ENCODE assay signal across 9 cellular contexts in the genomic region with DNA sequence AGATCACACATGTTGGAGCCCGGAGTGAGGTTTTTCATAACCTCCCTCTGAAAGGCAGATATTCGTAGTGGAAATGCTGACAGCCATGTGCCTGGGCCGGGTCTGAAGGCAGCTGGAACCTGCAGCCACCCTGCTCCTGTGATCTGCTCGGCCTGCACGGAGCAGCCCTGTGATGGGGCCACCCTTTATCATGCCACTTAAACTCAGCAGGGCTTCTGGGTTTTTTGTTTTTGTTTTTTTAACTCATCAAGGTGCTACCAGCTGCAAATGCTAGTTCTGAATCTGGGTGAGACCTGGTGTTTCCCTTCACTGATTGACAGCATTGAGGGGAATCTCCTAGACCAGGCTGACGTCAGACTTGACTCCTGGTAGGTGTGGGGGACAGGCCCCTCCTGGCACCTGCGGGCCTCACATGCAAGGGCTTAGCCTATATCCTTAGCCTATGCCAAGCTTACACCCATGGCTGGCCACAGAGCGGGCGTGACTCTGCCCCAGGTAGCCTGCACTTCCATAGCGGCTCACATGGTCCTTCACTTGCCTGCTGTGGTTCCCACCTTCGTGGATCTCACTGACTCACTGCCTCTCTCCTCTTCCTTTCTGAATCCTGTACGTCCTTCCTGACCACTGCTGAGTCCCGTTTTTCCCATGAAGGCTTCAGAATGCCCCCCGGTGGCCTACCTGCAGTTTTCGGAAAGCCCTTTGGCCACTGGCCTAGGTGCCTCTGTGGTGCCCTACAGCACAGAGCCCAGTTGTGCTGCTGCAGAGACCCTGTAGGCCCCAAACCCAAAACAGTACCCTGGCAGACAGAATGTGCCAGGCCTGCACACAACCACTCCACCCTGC.
DNase-seq lines count a peak whose midpoint lies in the region; ATAC-seq and TF ChIP-seq lines count a peak whose summit lies in the region.
"Had no signal": no experiment of that assay in that cellular context is flagged by ENCODE, and none has a peak within 500 bp of the region (broad histone marks: within the 10 kb centered on the region; RNA-seq: fewer than 3 reads in every experiment).

No MANE protein-coding gene starts in this region.

- CTCF ChIA-PET in PC-3 (lab: Charles Lee): no interaction called here

- peak; percentile 54 for TF ChIP-seq CTCF in PC-3 (conservative IDR thresholded peaks at IDR 0.05; ENCODE audit: low read depth, low read length)
- peak; percentile 8 for TF ChIP-seq CTCF in foreskin keratinocyte (conservative IDR thresholded peaks at IDR 0.05)

- H4K20me1 ChIP-seq in PC-3 (ENCODE audit: low read length): no peaks in the 10 kb centered on the region

- peak; percentile 46 for ATAC-seq in GM21423 (IDR thresholded peaks at IDR 0.05; ENCODE audit: unreplicated experiment)
- peak; percentile 77 for ATAC-seq in PC-3
- no peak for ATAC-seq in foreskin keratinocyte
- ATAC-seq in HG03565 (IDR thresholded peaks at IDR 0.05; ENCODE audit: unreplicated experiment): no peak
- ATAC-seq in HG03469 (IDR thresholded peaks at IDR 0.05; ENCODE audit: unreplicated experiment): no peak

- BruUV-seq in PC-3 (replicated peaks; lab: Mats Ljungman, UMichigan): no TSS peak

- H3K27me3 ChIP-seq in PC-3 (ENCODE audit: low read length) (no peaks in the 10 kb centered on the region), foreskin keratinocyte (peaks cover 19% of the 10 kb centered on the region)

- H3K27ac ChIP-seq in PC-3 (ENCODE audit: low read length): no peak overlapping the region
- no peak overlapping the region for H3K27ac ChIP-seq in foreskin keratinocyte
- H3K27ac ChIP-seq: HL-60 had no signal

- H3K36me3 ChIP-seq in PC-3 (ENCODE audit: low read depth, low read length): no peaks in the 10 kb centered on the region

- intact Hi-C loops in PC-3 (cut with micrococcal nuclease): loop anchor here (1.0 kb wide), 2 partner anchors 67 to 268 kb away; no protein-coding TSS in a partner anchor

- H3K79me2 ChIP-seq in PC-3 (ENCODE audit: low read length): no peaks in the 10 kb centered on the region

- H3K4me1 ChIP-seq in PC-3 (ENCODE audit: insufficient read depth, low read length) (peaks cover 3% of the 10 kb centered on the region; the same call in 1 of the 2 replicates), foreskin keratinocyte (no peaks in the 10 kb centered on the region)

- no peaks in the 10 kb centered on the region for H3K9me3 ChIP-seq in PC-3 (ENCODE audit: low read length)

- H3F3A ChIP-seq in PC-3 (ENCODE audit: low read length, unreplicated experiment): no peaks in the 10 kb centered on the region

- no peak overlapping the region for H3K4me2 ChIP-seq in PC-3 (ENCODE audit: low read length)

- H2AFZ ChIP-seq in PC-3 (ENCODE audit: low read length): no peak overlapping the region

- H3K9ac ChIP-seq in PC-3 (ENCODE audit: low read length): no peak overlapping the region

- POLR2A ChIA-PET in PC-3 (lab: Charles Lee; ENCODE audit: unreplicated experiment): interaction anchor here (0.7 kb wide), 1 partner anchor 261 kb away, joined by 6 read pairs; no protein-coding TSS in a partner anchor

- DNase-seq in EH (ENCODE audit: low read depth) (peak; percentile 13), PC-3 (peak; percentile 55), foreskin keratinocyte (no peak), medulla oblongata (ENCODE audit: extremely low spot score) (no peak)
- DNase-seq: NCI-H146 had no signal

- no peaks in the 10 kb centered on the region for H3K9me2 ChIP-seq in PC-3 (replicated peaks; ENCODE audit: low read length)

- H3K4me3 ChIP-seq in PC-3 (ENCODE audit: low read length): no peak overlapping the region

Comparison
In these comparisons a context has a peak if more than half of its experiments do, and no peak if none do; other contexts are left out.
1. DNase-seq: peak in EH (single experiment) and PC-3 (single experiment); none in foreskin keratinocyte (0 of 2) and medulla oblongata (single experiment).
2. ATAC-seq: peak in GM21423 (single experiment) and PC-3 (single experiment); none in foreskin keratinocyte (single experiment), HG03565 (single experiment) and HG03469 (single experiment).